In genomic region chr12:40921563-40922163, GRCh38 we compare ENCODE assay signal across 8 cellular contexts.
DNase-seq lines count a peak whose midpoint lies in the region; ATAC-seq and TF ChIP-seq lines count a peak whose summit lies in the region.

No MANE protein-coding gene starts in this region.

- DNase-seq in AG04450 (ENCODE audit: low read depth, low spot score) (no peak), RKO (ENCODE audit: low spot score) (peak; percentile 35), foreskin melanocyte (peak; percentile 14), tibial nerve (ENCODE audit: low spot score in 2 of 2) (no peak), putamen (ENCODE audit: low spot score) (no peak)
- no peak for DNase-seq in stimulated activated CD4-positive, alpha-beta T cell treated with anti-CD3 and anti-CD28 coated beads, Interleukin-4, amount 100 ng/mL, for 24 hours

- H3K9me3 ChIP-seq in AG04450 (ENCODE audit: control insufficient read depth, insufficient read depth, low read length) (no peaks in the 10 kb centered on the region), tibial nerve (no peaks in the 10 kb centered on the region)

- TF ChIP-seq POLR2A in tibial nerve (IDR thresholded peaks at IDR 0.05), result no peak

- POLR2A ChIA-PET in AG04450 (lab: Yijun Ruan, JAX), result no interaction called here

- H3K27ac ChIP-seq in AG04450 (ENCODE audit: low read depth, low read length) (no peak overlapping the region), tibial nerve (no peak overlapping the region)

- 21 to 31% methylated on average over 2 of the region's 2 CpGs for WGBS in tibial nerve, 2 donors

- CTCF ChIA-PET in AG04450 (lab: Charles Lee), result interaction anchor here (1.0 to 1.2 kb wide), 5 partner anchors 9 to 300 kb away, joined by 4 to 6 read pairs (median 5); no protein-coding TSS in a partner anchor

- no peaks in the 10 kb centered on the region for H3K4me1 ChIP-seq in tibial nerve

- peak; percentile 49 for ATAC-seq in GM18519 (IDR thresholded peaks at IDR 0.05; ENCODE audit: low FRiP score, unreplicated experiment)
- ATAC-seq in GM19452 (IDR thresholded peaks at IDR 0.05; ENCODE audit: unreplicated experiment), result no peak

- H3K36me3 ChIP-seq in tibial nerve, result no peaks in the 10 kb centered on the region

- TF ChIP-seq EP300 in tibial nerve (IDR thresholded peaks at IDR 0.05), result no peak

- no peaks in the 10 kb centered on the region for H3K27me3 ChIP-seq in AG04450 (ENCODE audit: control insufficient read depth, insufficient read depth, low read length)
- H3K27me3 ChIP-seq in tibial nerve, result no peaks in the 10 kb centered on the region

- TF ChIP-seq CTCF in AG04450 (IDR thresholded peaks at IDR 0.05; ENCODE audit: low read depth, low read length) (peak; percentile 56), tibial nerve (IDR thresholded peaks at IDR 0.05) (peak; percentile 48 to 72 (median 56))

- H3K4me3 ChIP-seq in AG04450 (ENCODE audit: low read depth, low read length) (no peak overlapping the region), tibial nerve (no peak overlapping the region)

Comparison
In these comparisons a context has a peak if more than half of its experiments do, and no peak if none do; other contexts are left out.
1. DNase-seq: peak in RKO (single experiment) and foreskin melanocyte (single experiment); none in AG04450 (single experiment), tibial nerve (0 of 2), putamen (single experiment) and stimulated activated CD4-positive, alpha-beta T cell treated with anti-CD3 and anti-CD28 coated beads, Interleukin-4, amount 100 ng/mL, for 24 hours (single experiment).